In genomic region chr22:33270596-33270995, GRCh38 we compare ENCODE assay signal across 14 cellular contexts.
DNase-seq lines count a peak whose midpoint lies in the region; ATAC-seq and TF ChIP-seq lines count a peak whose summit lies in the region.
"Had no signal": no experiment of that assay in that cellular context is flagged by ENCODE, and none has a peak within 500 bp of the region (broad histone marks: within the 10 kb centered on the region; RNA-seq: fewer than 3 reads in every experiment).

No MANE protein-coding gene starts in this region.

- peak overlapping the region; percentile 77 for H3K4me2 ChIP-seq in OCI-LY7 (ENCODE audit: low read length)
- H3K4me2 ChIP-seq: PC-9 had no signal

- peak overlapping the region; percentile 51 for H3K4me3 ChIP-seq in OCI-LY7 (ENCODE audit: low read depth, low read length, poor library complexity, severe bottlenecking)
- no peak overlapping the region for H3K4me3 ChIP-seq in coronary artery
- H3K4me3 ChIP-seq: PC-9 had no signal

- H3K4me1 ChIP-seq in OCI-LY7 (ENCODE audit: insufficient read depth, low read length, poor library complexity, severe bottlenecking) = peaks cover 74% of the 10 kb centered on the region

- POLR2A ChIA-PET in OCI-LY7 (lab: Charles Lee) = interaction anchor here (0.6 to 3.4 kb wide), 14 partner anchors 11 to 305 kb away, joined by 3 to 59 read pairs (median 4); no protein-coding TSS in a partner anchor

- H3K9me2 ChIP-seq in OCI-LY7 (ENCODE audit: insufficient read depth, low read length) = no peaks in the 10 kb centered on the region

- TF ChIP-seq CTCF in OCI-LY7 (conservative IDR thresholded peaks at IDR 0.05; ENCODE audit: low read length) (no peak), coronary artery (IDR thresholded peaks at IDR 0.05) (no peak)

- no peaks in the 10 kb centered on the region for H4K20me1 ChIP-seq in OCI-LY7 (ENCODE audit: insufficient read depth, low read length)

- CTCF ChIA-PET in OCI-LY7 (lab: Charles Lee; ENCODE audit: unreplicated experiment) = interaction anchor here (0.5 to 2.3 kb wide), 8 partner anchors 29 to 221 kb away, joined by 3 to 6 read pairs (median 4); no protein-coding TSS in a partner anchor

- BruUV-seq in OCI-LY7 (replicated peaks; lab: Mats Ljungman, UMichigan) = no TSS peak

- peak overlapping the region; percentile 13; the same call in 1 of the 2 replicates for H2AFZ ChIP-seq in OCI-LY7 (ENCODE audit: low read length)
- H2AFZ ChIP-seq: PC-9 had no signal

- H3K27ac ChIP-seq in OCI-LY7 (ENCODE audit: low read depth, low read length, poor library complexity, severe bottlenecking) = peak overlapping the region; percentile 99
- H3K27ac ChIP-seq in coronary artery = no peak overlapping the region
- H3K27ac ChIP-seq: PC-9 had no signal

- H3K79me2 ChIP-seq in OCI-LY7 (ENCODE audit: insufficient read depth, low read depth, low read length) = no peaks in the 10 kb centered on the region

- peaks cover 6% of the 10 kb centered on the region; the same call in 1 of the 2 replicates for H3K9me3 ChIP-seq in OCI-LY7 (ENCODE audit: low read length)

- no peak for ATAC-seq in GM19463 (IDR thresholded peaks at IDR 0.05; ENCODE audit: unreplicated experiment)

- H3K36me3 ChIP-seq in OCI-LY7 (ENCODE audit: insufficient read depth, low read length) = no peaks in the 10 kb centered on the region

- DNase-seq in COLO829 (ENCODE audit: low spot score) (peak; percentile 55), OCI-LY7 (ENCODE audit: low spot score) (peak; percentile 33), epidermal melanocyte (ENCODE audit: insufficient read length, low spot score) (peak; percentile 43), pons (ENCODE audit: low spot score) (peak; percentile 72), coronary artery (ENCODE audit: low spot score) (no peak), retina (no peak), NCI-H1092 (lab: John Stamatoyannopoulos, UW) (no peak)
- DNase-seq: CD8-positive, alpha-beta memory T cell; H9; NCI-H1048; NCI-H1694; NCI-H2107; PC-9 had no signal

- intact Hi-C loops in OCI-LY7 (cut with micrococcal nuclease; ENCODE audit: unreplicated experiment) = loop anchor here (2.0 to 5.0 kb wide), 4 partner anchors 33 to 253 kb away; no protein-coding TSS in a partner anchor

Comparison
In these comparisons a context has a peak if more than half of its experiments do, and no peak if none do; other contexts are left out.
1. DNase-seq: peak in COLO829 (single experiment), OCI-LY7 (single experiment), epidermal melanocyte (single experiment) and pons (single experiment); none in coronary artery (single experiment), retina (single experiment) and NCI-H1092 (single experiment).